ENCODE assay signal across 16 cellular contexts in genomic region chr1:150022357-150022756, GRCh38. TPM values are rescaled to one million over a fixed set of nuclear protein-coding genes. Genes with fewer than 3 reads are reported as not detected.
DNase-seq lines count a peak whose midpoint lies in the region; ATAC-seq and TF ChIP-seq lines count a peak whose summit lies in the region.
"Had no signal": no experiment of that assay in that cellular context is flagged by ENCODE, and none has a peak within 500 bp of the region (broad histone marks: within the 10 kb centered on the region; RNA-seq: fewer than 3 reads in every experiment).

No MANE protein-coding gene starts in this region.

- no peaks in the 10 kb centered on the region for H3K36me3 ChIP-seq in mucosa of descending colon (ENCODE audit: low read depth)
- no peaks in the 10 kb centered on the region for H3K36me3 ChIP-seq in Peyer's patch
- H3K36me3 ChIP-seq: heart left ventricle had no signal

- no peak overlapping the region for H3K9ac ChIP-seq in H9 (ENCODE audit: extremely low read depth, insufficient read length, low read length)
- H3K9ac ChIP-seq: KMS-11 had no signal

- H3K9me3 ChIP-seq in H9 (ENCODE audit: control insufficient read depth, low read depth, low read length) = no peaks in the 10 kb centered on the region
- H3K9me3 ChIP-seq in mucosa of descending colon = no peaks in the 10 kb centered on the region
- no peaks in the 10 kb centered on the region for H3K9me3 ChIP-seq in Peyer's patch
- H3K9me3 ChIP-seq: heart left ventricle had no signal

- no peak overlapping the region for H2BK5ac ChIP-seq in H9 (ENCODE audit: insufficient read length, low read length)

- H4K20me1 ChIP-seq in H9 (ENCODE audit: control insufficient read depth, insufficient read depth, insufficient read length) = no peaks in the 10 kb centered on the region

- no peaks in the 10 kb centered on the region for H3K79me1 ChIP-seq in H9 (ENCODE audit: insufficient read depth, low read depth, low read length, poor library complexity, severe bottlenecking)

- H2AK5ac ChIP-seq in H9 (ENCODE audit: insufficient read length, low read length) = no peak overlapping the region

- H3K23me2 ChIP-seq in H9 (ENCODE audit: insufficient read length, low read depth, low read length, poor library complexity, severe bottlenecking) = no peaks in the 10 kb centered on the region

- H3K79me2 ChIP-seq in H9 (ENCODE audit: insufficient read depth, low read length) = no peaks in the 10 kb centered on the region

- no peaks in the 10 kb centered on the region for H3K9me3 Mint-ChIP-seq in H9
- H3K9me3 Mint-ChIP-seq in mesothelial cell of epicardium = no peaks in the 10 kb centered on the region
- H3K9me3 Mint-ChIP-seq: activated naive CD8-positive, alpha-beta T cell treated with anti-CD3 and anti-CD28 coated beads, Interleukin-2, amount 10 ng/mL, durations not matched to agents 7 days and 5 days had no signal

- H3T11ph ChIP-seq in H9 (ENCODE audit: low read length) = no peak overlapping the region

- no peak overlapping the region for H3K18ac ChIP-seq in H9 (ENCODE audit: insufficient read length, low read depth, low read length)

- H3K36me3 Mint-ChIP-seq in H9 (ENCODE audit: insufficient read depth in 1 of 3, low read depth in 3 of 3) (no peaks in the 10 kb centered on the region), mesothelial cell of epicardium (no peaks in the 10 kb centered on the region)
- H3K36me3 Mint-ChIP-seq: activated naive CD8-positive, alpha-beta T cell treated with anti-CD3 and anti-CD28 coated beads, Interleukin-2, amount 10 ng/mL, durations not matched to agents 7 days and 5 days had no signal

- H3K27me3 Mint-ChIP-seq in H9 (ENCODE audit: low read depth) (no peaks in the 10 kb centered on the region; the same call in 1 of the 2 replicates), mesothelial cell of epicardium (ENCODE audit: low read depth) (no peaks in the 10 kb centered on the region)

- no peak overlapping the region for H4K91ac ChIP-seq in H9 (ENCODE audit: insufficient read length, low read depth, low read length)

- no peak overlapping the region for H3K14ac ChIP-seq in H9 (ENCODE audit: insufficient read depth, low read length)

- ATAC-seq in foreskin keratinocyte (peak; percentile 74), mucosa of descending colon (peak; percentile 41), GM21390 (IDR thresholded peaks at IDR 0.05; ENCODE audit: unreplicated experiment) (no peak)
- ATAC-seq: heart left ventricle had no signal

- intact Hi-C loops in mucosa of descending colon (cut with DNase I, micrococcal nuclease) = no loop called here

- H3K4me1 Mint-ChIP-seq in H9 = peaks cover 9 to 14% of the 10 kb centered on the region in 2 experiments
- H3K4me1 Mint-ChIP-seq in mesothelial cell of epicardium = peaks cover 23% of the 10 kb centered on the region
- H3K4me1 Mint-ChIP-seq: activated naive CD8-positive, alpha-beta T cell treated with anti-CD3 and anti-CD28 coated beads, Interleukin-2, amount 10 ng/mL, durations not matched to agents 7 days and 5 days had no signal

- H3K4me3 ChIP-seq in mucosa of descending colon = no peak overlapping the region
- no peak overlapping the region for H3K4me3 ChIP-seq in Peyer's patch
- H3K4me3 ChIP-seq: heart left ventricle, smooth muscle cell had no signal

- no peak overlapping the region for H3K56ac ChIP-seq in H9 (ENCODE audit: insufficient read length, low read depth, low read length)

- no peak overlapping the region for H3K23ac ChIP-seq in H9 (ENCODE audit: insufficient read length, low read depth, low read length)

- no peak for TF ChIP-seq POLR2A in Peyer's patch (IDR thresholded peaks at IDR 0.05)

- no peak overlapping the region for H2AFZ ChIP-seq in H9 (ENCODE audit: low read length)

- H3K27me3 ChIP-seq in H9 (ENCODE audit: insufficient read depth, low read length) (no peaks in the 10 kb centered on the region), foreskin keratinocyte (no peaks in the 10 kb centered on the region), Peyer's patch (no peaks in the 10 kb centered on the region)

- no peak overlapping the region for H2BK12ac ChIP-seq in H9 (ENCODE audit: insufficient read length, low read depth, low read length)

- WGBS in H9 (ENCODE audit: extremely low coverage, insufficient read length, low lambda C conversion rate) = no CpG with 5 or more reads among the region's 6 CpGs

- H3K27ac ChIP-seq in H9 (ENCODE audit: insufficient read length, low read depth, low read length) (no peak overlapping the region), foreskin keratinocyte (no peak overlapping the region), Peyer's patch (peak overlapping the region in 1 of 4 donors; percentile 88)
- H3K27ac ChIP-seq: heart left ventricle, KMS-11 had no signal

- no peak overlapping the region for H4K8ac ChIP-seq in H9 (replicated peaks; ENCODE audit: insufficient read length, low read depth, low read length)

- H3K4ac ChIP-seq in H9 (ENCODE audit: low read depth, low read length) = no peak overlapping the region

- H3K4me3 Mint-ChIP-seq in H9 (peak overlapping the region in 1 of 2 experiments; percentile 34; a peak in 1 of 5 replicates), mesothelial cell of epicardium (no peak overlapping the region)
- H3K4me3 Mint-ChIP-seq: activated naive CD8-positive, alpha-beta T cell treated with anti-CD3 and anti-CD28 coated beads, Interleukin-2, amount 10 ng/mL, durations not matched to agents 7 days and 5 days; B cell had no signal

- no peak overlapping the region for H2BK15ac ChIP-seq in H9 (ENCODE audit: low read depth, low read length)

- DNase-seq in H9 (peak; percentile 54), NCI-H510A (lab: John Stamatoyannopoulos, UW) (peak; percentile 31), foreskin keratinocyte (peak; percentile 44 to 55), mucosa of descending colon (peak in 2 of 3 donors; percentile 22 to 27), Peyer's patch (no peak), mesothelial cell of epicardium (ENCODE audit: low spot score in 2 of 2, unreplicated experiment in 2 of 2) (no peak)
- DNase-seq: activated CD4-positive, CD25-positive, alpha-beta regulatory T cell; activated naive CD8-positive, alpha-beta T cell treated with anti-CD3 and anti-CD28 coated beads, Interleukin-2, amount 10 ng/mL, durations not matched to agents 7 days and 5 days; heart left ventricle; NCI-H1092 treated with DMSO at 0.1 percent for 48 hours; posterior cingulate gyrus; SIG-M5 had no signal

- TF ChIP-seq CTCF in H9 (conservative IDR thresholded peaks at IDR 0.05) (no peak), foreskin keratinocyte (conservative IDR thresholded peaks at IDR 0.05) (peak; percentile 40), mucosa of descending colon (IDR thresholded peaks at IDR 0.05) (no peak), Peyer's patch (IDR thresholded peaks at IDR 0.05) (peak in 1 of 6 experiments; percentile 11), mesothelial cell of epicardium (IDR thresholded peaks at IDR 0.05; ENCODE audit: unreplicated experiment) (no peak)

- H2BK120ac ChIP-seq in H9 (ENCODE audit: low read depth, low read length, poor library complexity, severe bottlenecking) = no peak overlapping the region

- no peak overlapping the region for H4K5ac ChIP-seq in H9 (ENCODE audit: insufficient read length, low read depth, low read length)

- H3K4me1 ChIP-seq in H9 (ENCODE audit: insufficient read depth, low read length) (no peaks in the 10 kb centered on the region; the same call in 1 of the 2 replicates), foreskin keratinocyte (no peaks in the 10 kb centered on the region), mucosa of descending colon (ENCODE audit: low read depth) (peaks cover 19% of the 10 kb centered on the region), Peyer's patch (peaks cover 0 to 7% (median under 1%) of the 10 kb centered on the region in 4 donors)

- no peak overlapping the region for H3K4me2 ChIP-seq in H9 (ENCODE audit: insufficient read depth, insufficient read length, low read length)
- H3K4me2 ChIP-seq: KMS-11, smooth muscle cell had no signal

- no peak overlapping the region for H2BK20ac ChIP-seq in H9 (ENCODE audit: low read depth, low read length, poor library complexity, severe bottlenecking)

- H3K27ac Mint-ChIP-seq in H9 = peak overlapping the region in 1 of 3 experiments; percentile 88; a peak in 1 of 7 replicates
- no peak overlapping the region for H3K27ac Mint-ChIP-seq in mesothelial cell of epicardium
- H3K27ac Mint-ChIP-seq: activated naive CD8-positive, alpha-beta T cell treated with anti-CD3 and anti-CD28 coated beads, Interleukin-2, amount 10 ng/mL, durations not matched to agents 7 days and 5 days; B cell had no signal

RNA-seq across cellular contexts. Expression of gene OTUD7B, which starts 11.8 kb away (rescaled TPM):
- total RNA-seq in H9 (2021) (22.5 and 23.5 TPM in 2 replicates), foreskin keratinocyte (11.5 and 11.7 TPM in 2 replicates), mucosa of descending colon (10 to 100 TPM; 39.2 to 52.7 (median 49.3) TPM), Peyer's patch (10 to 100 TPM; 12.4 to 22.0 (median 19.5) TPM), mesothelial cell of epicardium (48.5 to 50.7 TPM (median 48.9 TPM) in 3 replicates)
- 1.9 and 2.1 TPM in 2 replicates for polyA plus RNA-seq in foreskin keratinocyte

RNA-seq across cellular contexts. Expression of gene VPS45, which starts 45.2 kb away (rescaled TPM):
- total RNA-seq in H9 (2021) = 31.8 and 31.9 TPM in 2 replicates
- total RNA-seq in foreskin keratinocyte = 24.8 and 28.3 TPM in 2 replicates
- 17.3 and 18.7 TPM in 2 replicates for polyA plus RNA-seq in foreskin keratinocyte
- total RNA-seq in mucosa of descending colon = 10 to 100 TPM; 28.3 to 43.4 (median 33.6) TPM
- total RNA-seq in Peyer's patch = 10 to 100 TPM; 36.1 to 70.1 (median 42.0) TPM
- total RNA-seq in mesothelial cell of epicardium = 51.3 to 56.5 TPM (median 53.0 TPM) in 3 replicates

Comparison
In these comparisons a context has a peak if more than half of its experiments do, and no peak if none do; other contexts are left out.
1. DNase-seq: peak in H9 (single experiment), NCI-H510A (single experiment), foreskin keratinocyte (2 of 2) and mucosa of descending colon (2 of 3); none in Peyer's patch (0 of 3) and mesothelial cell of epicardium (0 of 2).